1 cellular context compared by ENCODE assay signal in the genomic region with DNA sequence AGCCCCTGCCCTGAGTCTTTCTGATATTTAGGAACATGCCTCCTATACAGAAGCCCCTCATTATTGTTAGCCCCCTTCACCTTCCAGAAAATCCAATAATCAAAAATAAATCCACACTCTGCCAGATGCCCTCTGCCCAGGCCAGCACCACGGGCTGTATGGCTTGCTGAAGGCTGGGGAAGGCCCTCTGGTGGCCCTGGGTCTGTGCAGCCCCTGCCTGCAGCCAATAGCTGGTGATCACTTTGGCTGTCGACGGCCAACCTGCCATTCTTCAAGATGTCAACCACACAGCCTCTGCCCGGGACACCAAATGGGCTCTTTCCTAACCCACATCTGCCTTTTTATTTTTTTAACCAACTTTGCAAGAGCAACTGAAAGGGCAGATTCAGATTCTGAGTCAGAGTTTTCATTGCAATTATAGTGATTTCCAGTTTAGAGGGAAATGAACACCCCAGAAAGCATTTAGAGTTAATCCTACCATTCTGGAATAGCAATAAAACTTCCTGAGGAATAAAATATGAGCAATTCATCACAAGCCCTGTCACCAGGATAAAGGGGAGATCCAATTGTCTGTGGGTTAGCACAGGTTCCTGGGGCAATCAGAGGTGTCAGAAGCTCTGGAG.
TF ChIP-seq lines count a peak whose summit lies in the region.

No MANE protein-coding gene starts in this region.

TF ChIP-seq in HepG2, 621 proteins besides CTCF, POLR2A, EP300 and RAD21:
- TF ChIP-seq, protein P1, sequence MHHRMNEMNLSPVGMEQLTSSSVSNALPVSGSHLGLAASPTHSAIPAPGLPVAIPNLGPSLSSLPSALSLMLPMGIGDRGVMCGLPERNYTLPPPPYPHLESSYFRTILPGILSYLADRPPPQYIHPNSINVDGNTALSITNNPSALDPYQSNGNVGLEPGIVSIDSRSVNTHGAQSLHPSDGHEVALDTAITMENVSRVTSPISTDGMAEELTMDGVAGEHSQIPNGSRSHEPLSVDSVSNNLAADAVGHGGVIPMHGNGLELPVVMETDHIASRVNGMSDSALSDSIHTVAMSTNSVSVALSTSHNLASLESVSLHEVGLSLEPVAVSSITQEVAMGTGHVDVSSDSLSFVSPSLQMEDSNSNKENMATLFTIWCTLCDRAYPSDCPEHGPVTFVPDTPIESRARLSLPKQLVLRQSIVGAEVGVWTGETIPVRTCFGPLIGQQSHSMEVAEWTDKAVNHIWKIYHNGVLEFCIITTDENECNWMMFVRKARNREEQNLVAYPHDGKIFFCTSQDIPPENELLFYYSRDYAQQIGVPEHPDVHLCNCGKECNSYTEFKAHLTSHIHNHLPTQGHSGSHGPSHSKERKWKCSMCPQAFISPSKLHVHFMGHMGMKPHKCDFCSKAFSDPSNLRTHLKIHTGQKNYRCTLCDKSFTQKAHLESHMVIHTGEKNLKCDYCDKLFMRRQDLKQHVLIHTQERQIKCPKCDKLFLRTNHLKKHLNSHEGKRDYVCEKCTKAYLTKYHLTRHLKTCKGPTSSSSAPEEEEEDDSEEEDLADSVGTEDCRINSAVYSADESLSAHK (CRISPR knock-in tag; IDR thresholded peaks at IDR 0.05; ENCODE audit: borderline replicate concordance), result no peak
